Comparison of ENCODE assay signal across 8 cellular contexts in genomic region chr9:34675048-34675714, GRCh38. TPM values are rescaled to one million over a fixed set of nuclear protein-coding genes. Genes with fewer than 3 reads are reported as not detected.
DNase-seq lines count a peak whose midpoint lies in the region; ATAC-seq, FAIRE-seq and TF ChIP-seq lines count a peak whose summit lies in the region.

No MANE protein-coding gene starts in this region.

- FAIRE-seq in urothelium cell line (lab: Jason Lieb, UNC) = no peak

- H3K9me3 ChIP-seq in CD8-positive, alpha-beta T cell (ENCODE audit: low read length) = no peaks in the 10 kb centered on the region
- H3K9me3 ChIP-seq in HAP-1 (no peaks in the 10 kb centered on the region), esophagus squamous epithelium (no peaks in the 10 kb centered on the region), neuronal stem cell (replicated peaks in 1 of 2; ENCODE audit: control insufficient read depth in 2 of 2, insufficient read depth in 1 of 2, low read depth in 1 of 2, low read length in 2 of 2) (peaks cover 2 to 3% of the 10 kb centered on the region in 2 donors)

- no peaks in the 10 kb centered on the region for H3K36me3 Mint-ChIP-seq in CD8-positive, alpha-beta T cell
- H3K36me3 Mint-ChIP-seq in activated CD8-positive, alpha-beta memory T cell treated with anti-CD3 and anti-CD28 coated beads, Interleukin-2, amount 10 ng/mL, durations not matched to agents 7 days and 5 days = peaks cover 4% of the 10 kb centered on the region

- TF ChIP-seq CTCF in CD8-positive, alpha-beta T cell (IDR thresholded peaks at IDR 0.05) = peak; percentile 33
- peak; percentile 14 to 60 (median 48) for TF ChIP-seq CTCF in esophagus squamous epithelium (IDR thresholded peaks at IDR 0.05)

- H3K23ac ChIP-seq in neuronal stem cell (ENCODE audit: low read depth, low read length, poor library complexity) = no peak overlapping the region

- no peak overlapping the region for H3K18ac ChIP-seq in neuronal stem cell (ENCODE audit: low read length)

- no peak overlapping the region for H3K27ac ChIP-seq in CD8-positive, alpha-beta T cell (ENCODE audit: low read depth, low read length)
- H3K27ac ChIP-seq in esophagus squamous epithelium (peak overlapping the region in 1 of 4 donors; percentile 3), neuronal stem cell (replicated peaks; ENCODE audit: low read length) (no peak overlapping the region)

- no peak overlapping the region for H3K4me3 Mint-ChIP-seq in CD8-positive, alpha-beta T cell
- H3K4me3 Mint-ChIP-seq in activated CD8-positive, alpha-beta memory T cell treated with anti-CD3 and anti-CD28 coated beads, Interleukin-2, amount 10 ng/mL, durations not matched to agents 7 days and 5 days = no peak overlapping the region

- no peak overlapping the region for H3K4me2 ChIP-seq in neuronal stem cell (ENCODE audit: insufficient read depth, low read length, poor library complexity, severe bottlenecking)

- intact Hi-C loops in CD8-positive, alpha-beta T cell (cut with DNase I, micrococcal nuclease) = loop anchor here in 1 of 2 experiments (1.0 kb wide), 1 partner anchor 27 kb away; no protein-coding TSS in a partner anchor
- intact Hi-C loops in esophagus squamous epithelium (cut with DNase I) = no loop called here

- peak overlapping the region; percentile 71 for H2AFZ ChIP-seq in neuronal stem cell (ENCODE audit: low read length)

- no peak overlapping the region for H3K27ac Mint-ChIP-seq in CD8-positive, alpha-beta T cell
- no peak overlapping the region for H3K27ac Mint-ChIP-seq in activated CD8-positive, alpha-beta memory T cell treated with anti-CD3 and anti-CD28 coated beads, Interleukin-2, amount 10 ng/mL, durations not matched to agents 7 days and 5 days

- H2BK12ac ChIP-seq in neuronal stem cell (ENCODE audit: low read length) = no peak overlapping the region

- H3K27me3 Mint-ChIP-seq in CD8-positive, alpha-beta T cell (ENCODE audit: low read depth) = no peaks in the 10 kb centered on the region
- no peaks in the 10 kb centered on the region for H3K27me3 Mint-ChIP-seq in activated CD8-positive, alpha-beta memory T cell treated with anti-CD3 and anti-CD28 coated beads, Interleukin-2, amount 10 ng/mL, durations not matched to agents 7 days and 5 days

- TF ChIP-seq POLR2A in esophagus squamous epithelium (IDR thresholded peaks at IDR 0.05) = no peak

- H2AK5ac ChIP-seq in neuronal stem cell (ENCODE audit: low read depth, low read length) = no peak overlapping the region

- in situ Hi-C loops in HAP-1 (cut with MboI; ENCODE audit: low sequenced_read_pairs) = no loop called here

- H4K8ac ChIP-seq in neuronal stem cell (ENCODE audit: low read depth, low read length) = no peak overlapping the region

- H3K27me3 ChIP-seq in CD8-positive, alpha-beta T cell (ENCODE audit: insufficient read depth, low read length) = no peaks in the 10 kb centered on the region
- no peaks in the 10 kb centered on the region for H3K27me3 ChIP-seq in HAP-1 (ENCODE audit: low read depth)
- H3K27me3 ChIP-seq in esophagus squamous epithelium = no peaks in the 10 kb centered on the region
- H3K27me3 ChIP-seq in neuronal stem cell (ENCODE audit: control insufficient read depth in 3 of 3, insufficient read depth in 3 of 3, low read depth in 1 of 3, low read length in 3 of 3) = no peaks in the 10 kb centered on the region

- peak; percentile 71 for ATAC-seq in CD8-positive, alpha-beta T cell
- ATAC-seq in activated CD8-positive, alpha-beta memory T cell treated with anti-CD3 and anti-CD28 coated beads, Interleukin-2, amount 10 ng/mL, durations not matched to agents 7 days and 5 days = peak; percentile 75
- no peak for ATAC-seq in HG02870 (IDR thresholded peaks at IDR 0.05; ENCODE audit: unreplicated experiment)

- no peak overlapping the region for H3K4ac ChIP-seq in neuronal stem cell (ENCODE audit: low read length)

- H3K4me1 Mint-ChIP-seq in CD8-positive, alpha-beta T cell (ENCODE audit: low read depth) = no peaks in the 10 kb centered on the region
- no peaks in the 10 kb centered on the region for H3K4me1 Mint-ChIP-seq in activated CD8-positive, alpha-beta memory T cell treated with anti-CD3 and anti-CD28 coated beads, Interleukin-2, amount 10 ng/mL, durations not matched to agents 7 days and 5 days

- H3K4me3 ChIP-seq in CD8-positive, alpha-beta T cell (ENCODE audit: low read depth, low read length) = no peak overlapping the region
- H3K4me3 ChIP-seq in HAP-1 = no peak overlapping the region
- no peak overlapping the region for H3K4me3 ChIP-seq in esophagus squamous epithelium
- no peak overlapping the region for H3K4me3 ChIP-seq in neuronal stem cell (ENCODE audit: low read length in 2 of 2)

- H3K4me1 ChIP-seq in CD8-positive, alpha-beta T cell (ENCODE audit: insufficient read depth, low read length) = no peaks in the 10 kb centered on the region
- H3K4me1 ChIP-seq in HAP-1 = no peaks in the 10 kb centered on the region
- no peaks in the 10 kb centered on the region for H3K4me1 ChIP-seq in esophagus squamous epithelium
- no peaks in the 10 kb centered on the region for H3K4me1 ChIP-seq in neuronal stem cell (ENCODE audit: control insufficient read depth in 2 of 2, insufficient read depth in 1 of 2, low read depth in 1 of 2, low read length in 2 of 2)

- H2BK5ac ChIP-seq in neuronal stem cell (ENCODE audit: low read length) = no peak overlapping the region

- CTCF ChIA-PET in CD8-positive, alpha-beta T cell (lab: Charles Lee) = interaction anchor here (0.6 to 2.1 kb wide), 8 partner anchors 12 to 945 kb away, joined by 3 to 14 read pairs (median 4); partner anchors contain the start of genes CCL19 and CCL27
- CTCF ChIA-PET in activated CD8-positive, alpha-beta memory T cell treated with anti-CD3 and anti-CD28 coated beads, Interleukin-2, amount 10 ng/mL, durations not matched to agents 7 days and 5 days (lab: Charles Lee) = interaction anchor here (1.0 to 2.5 kb wide), 4 partner anchors 10 to 27 kb away, joined by 3 to 20 read pairs (median 5); no protein-coding TSS in a partner anchor

- no peak overlapping the region for H3K14ac ChIP-seq in neuronal stem cell (ENCODE audit: low read length)

- POLR2A ChIA-PET in CD8-positive, alpha-beta T cell (lab: Charles Lee) = no interaction called here

- peak in 6 of 7 experiments; percentile 37 to 66 (median 52) for DNase-seq in CD8-positive, alpha-beta T cell
- peak; percentile 78 to 90 for DNase-seq in HAP-1 (ENCODE audit: low spot score in 2 of 2)
- DNase-seq in NCI-H82 treated with DMSO at 0.1 percent for 48 hours (lab: John Stamatoyannopoulos, UW; ENCODE audit: unreplicated experiment) = peak; percentile 77
- peak; percentile 71 for DNase-seq in activated CD8-positive, alpha-beta memory T cell treated with anti-CD3 and anti-CD28 coated beads, Interleukin-2, amount 10 ng/mL, durations not matched to agents 7 days and 5 days
- no peak for DNase-seq in esophagus squamous epithelium (lab: John Stamatoyannopoulos, UW)
- peak; percentile 71 for DNase-seq in neuronal stem cell (ENCODE audit: low spot score)
- peak; percentile 73 for DNase-seq in urothelium cell line (ENCODE audit: low spot score)

- H2BK15ac ChIP-seq in neuronal stem cell (ENCODE audit: low read length) = no peak overlapping the region

- H3K36me3 ChIP-seq in CD8-positive, alpha-beta T cell (ENCODE audit: insufficient read depth, low read length) = no peaks in the 10 kb centered on the region
- no peaks in the 10 kb centered on the region; the same call in 1 of the 2 replicates for H3K36me3 ChIP-seq in HAP-1 (replicated peaks)
- H3K36me3 ChIP-seq in esophagus squamous epithelium = no peaks in the 10 kb centered on the region
- peaks cover 0 to 2% of the 10 kb centered on the region in 2 donors for H3K36me3 ChIP-seq in neuronal stem cell (replicated peaks in 1 of 2; ENCODE audit: control insufficient read depth in 2 of 2, insufficient read depth in 2 of 2, low read length in 2 of 2)

- no peak overlapping the region for H2BK120ac ChIP-seq in neuronal stem cell (ENCODE audit: low read depth, low read length)

- WGBS in esophagus squamous epithelium, 2 donors = 11 to 100% methylated on average over 2 to 3 of the region's 10 CpGs
- no CpG with 5 or more reads among the region's 10 CpGs for WGBS in neuronal stem cell (ENCODE audit: extremely low coverage in 2 of 2, insufficient read length in 2 of 2, insufficient replicate concordance in 1 of 2), 2 donors

- H3K79me1 ChIP-seq in neuronal stem cell (ENCODE audit: low read depth, low read length) = peaks cover 2% of the 10 kb centered on the region

- H3K9ac ChIP-seq in neuronal stem cell (ENCODE audit: low read depth, low read length, poor library complexity) = no peak overlapping the region

- no peak overlapping the region for H4K91ac ChIP-seq in neuronal stem cell (ENCODE audit: low read depth, low read length, poor library complexity)

- H3K9me3 Mint-ChIP-seq in CD8-positive, alpha-beta T cell = peaks cover 5% of the 10 kb centered on the region
- H3K9me3 Mint-ChIP-seq in activated CD8-positive, alpha-beta memory T cell treated with anti-CD3 and anti-CD28 coated beads, Interleukin-2, amount 10 ng/mL, durations not matched to agents 7 days and 5 days (ENCODE audit: low read depth) = no peaks in the 10 kb centered on the region

RNA-seq across cellular contexts. Expression of gene CCL27, which starts 12.7 kb away (rescaled TPM):
- not detected for total RNA-seq in CD8-positive, alpha-beta T cell
- not detected for total RNA-seq in activated CD8-positive, alpha-beta memory T cell treated with anti-CD3 and anti-CD28 coated beads, Interleukin-2, amount 10 ng/mL, durations not matched to agents 7 days and 5 days
- not detected for total RNA-seq in esophagus squamous epithelium
- polyA plus RNA-seq in neuronal stem cell (2013, experiment 1 of 2) = 0.49 TPM
- polyA plus RNA-seq in neuronal stem cell (2013, experiment 2 of 2) = 0.93 TPM

RNA-seq across cellular contexts. Expression of gene CCL19, which starts 15.9 kb away (rescaled TPM):
- total RNA-seq in CD8-positive, alpha-beta T cell = not detected
- not detected for total RNA-seq in activated CD8-positive, alpha-beta memory T cell treated with anti-CD3 and anti-CD28 coated beads, Interleukin-2, amount 10 ng/mL, durations not matched to agents 7 days and 5 days
- total RNA-seq in esophagus squamous epithelium = 1 to 10 TPM in 2 of 4 donors, under 1 TPM in 1, not detected in 1; 0.57 to 1.7 (median 1.2) TPM
- polyA plus RNA-seq in neuronal stem cell (2013, experiment 1 of 2) = not detected
- polyA plus RNA-seq in neuronal stem cell (2013, experiment 2 of 2) = not detected

RNA-seq across cellular contexts. Expression of gene IL11RA, which starts 23.2 kb away (rescaled TPM):
- 10 to 100 TPM; 67.5 to 68.9 TPM for total RNA-seq in CD8-positive, alpha-beta T cell
- total RNA-seq in activated CD8-positive, alpha-beta memory T cell treated with anti-CD3 and anti-CD28 coated beads, Interleukin-2, amount 10 ng/mL, durations not matched to agents 7 days and 5 days = 10 to 100 TPM; 26.5 to 26.7 TPM
- 10 to 100 TPM in 2 of 4 donors, 1 to 10 TPM in 2; 2.5 to 18.7 (median 9.3) TPM for total RNA-seq in esophagus squamous epithelium
- polyA plus RNA-seq in neuronal stem cell (2013, experiment 1 of 2) = 11.9 TPM
- 11.4 TPM for polyA plus RNA-seq in neuronal stem cell (2013, experiment 2 of 2)

RNA-seq across cellular contexts. Expression of gene GALT, which starts 28.7 kb away (rescaled TPM):
- total RNA-seq in CD8-positive, alpha-beta T cell = 10 to 100 TPM; 64.7 to 68.4 TPM
- total RNA-seq in activated CD8-positive, alpha-beta memory T cell treated with anti-CD3 and anti-CD28 coated beads, Interleukin-2, amount 10 ng/mL, durations not matched to agents 7 days and 5 days = 10 to 100 TPM; 61.0 to 71.3 TPM
- total RNA-seq in esophagus squamous epithelium = 10 to 100 TPM; 10.3 to 28.4 (median 14.1) TPM
- polyA plus RNA-seq in neuronal stem cell (2013, experiment 1 of 2) = 36.4 TPM
- 37.7 TPM for polyA plus RNA-seq in neuronal stem cell (2013, experiment 2 of 2)

RNA-seq across cellular contexts. Expression of gene CCL21, which starts 34.8 kb away (rescaled TPM):
- total RNA-seq in CD8-positive, alpha-beta T cell = not detected
- not detected for total RNA-seq in activated CD8-positive, alpha-beta memory T cell treated with anti-CD3 and anti-CD28 coated beads, Interleukin-2, amount 10 ng/mL, durations not matched to agents 7 days and 5 days
- total RNA-seq in esophagus squamous epithelium = 100 to 1,000 TPM in 1 of 4 donors, 10 to 100 TPM in 2, 1 to 10 TPM in 1; 3.7 to 181 (median 26.9) TPM
- not detected for polyA plus RNA-seq in neuronal stem cell (2013, experiment 1 of 2)
- polyA plus RNA-seq in neuronal stem cell (2013, experiment 2 of 2) = not detected
